Comparison of ENCODE assay signal across 8 cellular contexts in genomic region chr6:156980515-156980914, GRCh38.
DNase-seq lines count a peak whose midpoint lies in the region; ATAC-seq and TF ChIP-seq lines count a peak whose summit lies in the region.

No MANE protein-coding gene starts in this region.

- DNase-seq in M059J (ENCODE audit: low read depth) = peak; percentile 47
- peak; percentile 67 for DNase-seq in NCI-H748 (lab: John Stamatoyannopoulos, UW; ENCODE audit: unreplicated experiment)
- DNase-seq in right cardiac atrium = no peak
- DNase-seq in stimulated activated CD4-positive, alpha-beta T cell treated with anti-CD3 and anti-CD28 coated beads, Interleukin-12 subunit alpha, Interleukin-12 subunit beta, amount 100 ng/mL, for 4 hours = no peak
- DNase-seq in tibial nerve (ENCODE audit: low spot score in 2 of 2) = no peak

- H3K36me3 ChIP-seq in tibial nerve = no peaks in the 10 kb centered on the region

- H3K27ac ChIP-seq in C4-2B = peak overlapping the region; percentile 41
- no peak overlapping the region for H3K27ac ChIP-seq in right cardiac atrium (ENCODE audit: low read length)
- no peak overlapping the region for H3K27ac ChIP-seq in tibial nerve

- no peak for TF ChIP-seq POLR2A in tibial nerve (IDR thresholded peaks at IDR 0.05)

- peaks cover 19% of the 10 kb centered on the region for H3K4me1 ChIP-seq in right cardiac atrium (ENCODE audit: control insufficient read depth, insufficient read depth, low read length)
- H3K4me1 ChIP-seq in tibial nerve = peaks cover 0 to 73% (median 17%) of the 10 kb centered on the region in 4 donors

- H3K27me3 ChIP-seq in right cardiac atrium (ENCODE audit: control insufficient read depth, insufficient read depth) (no peaks in the 10 kb centered on the region), tibial nerve (no peaks in the 10 kb centered on the region)

- 78% methylated on average over 10 of the region's 10 CpGs for WGBS in right cardiac atrium
- WGBS in tibial nerve, 2 donors = 60 to 67% methylated on average over 10 of the region's 10 CpGs

- intact Hi-C loops in right cardiac atrium (cut with DNase I) = no loop called here

- no peak for TF ChIP-seq EP300 in tibial nerve (IDR thresholded peaks at IDR 0.05)

- no peaks in the 10 kb centered on the region for H3K9me3 ChIP-seq in right cardiac atrium (ENCODE audit: control insufficient read depth, low read length)
- H3K9me3 ChIP-seq in tibial nerve = no peaks in the 10 kb centered on the region

- ATAC-seq in right cardiac atrium = peak; percentile 28 to 37
- no peak for ATAC-seq in HG02981 (IDR thresholded peaks at IDR 0.05; ENCODE audit: unreplicated experiment)
- ATAC-seq in HG02973 (IDR thresholded peaks at IDR 0.05; ENCODE audit: unreplicated experiment) = no peak

- TF ChIP-seq CTCF in C4-2B (conservative IDR thresholded peaks at IDR 0.05) (no peak), tibial nerve (IDR thresholded peaks at IDR 0.05) (no peak)

- H3K4me3 ChIP-seq in right cardiac atrium (ENCODE audit: low read length) (no peak overlapping the region), tibial nerve (no peak overlapping the region)

Comparison
In these comparisons a context has a peak if more than half of its experiments do, and no peak if none do; other contexts are left out.
1. DNase-seq: peak in M059J (single experiment) and NCI-H748 (single experiment); none in right cardiac atrium (0 of 3), stimulated activated CD4-positive, alpha-beta T cell treated with anti-CD3 and anti-CD28 coated beads, Interleukin-12 subunit alpha, Interleukin-12 subunit beta, amount 100 ng/mL, for 4 hours (single experiment) and tibial nerve (0 of 2).
2. ATAC-seq: peak in right cardiac atrium (2 of 2); none in HG02981 (single experiment) and HG02973 (single experiment).